In genomic region chr1:178607718-178608408, GRCh38 we compare ENCODE assay signal across 8 cellular contexts.
A peak's percentile ranks its signal among the peaks of the same experiment; 100 is the strongest.
DNase-seq lines count a peak whose midpoint lies in the region; ATAC-seq and TF ChIP-seq lines count a peak whose summit lies in the region.

No MANE protein-coding gene starts in this region.

- no peaks in the 10 kb centered on the region for H3K27me3 ChIP-seq in fibroblast of lung (ENCODE audit: control insufficient read depth, insufficient read depth, low read length)

- no peak overlapping the region for H3K9ac ChIP-seq in fibroblast of lung (ENCODE audit: insufficient read depth, low read length)

- ATAC-seq in GM21526 (IDR thresholded peaks at IDR 0.05; ENCODE audit: low FRiP score, unreplicated experiment), result peak; percentile 31
- ATAC-seq in HG03571 (IDR thresholded peaks at IDR 0.05; ENCODE audit: unreplicated experiment), result peak; percentile 64

- peak overlapping the region; percentile 32 for H3K4me2 ChIP-seq in fibroblast of lung (ENCODE audit: extremely low read depth, insufficient read depth, low read length)

- peaks cover 35% of the 10 kb centered on the region for H3K4me1 ChIP-seq in fibroblast of lung (ENCODE audit: control insufficient read depth, extremely low read depth, insufficient read depth, low read length)

- H3K27ac ChIP-seq in fibroblast of lung (ENCODE audit: insufficient read depth, low read length), result peak overlapping the region; percentile 89

- H3K4me3 ChIP-seq in fibroblast of lung (replicated peaks in 1 of 4; ENCODE audit: control extremely low read depth in 1 of 4, insufficient read depth in 1 of 4, low read depth in 3 of 4, low read length in 4 of 4), result no peak overlapping the region

- DNase-seq in GM10248 (ENCODE audit: extremely low spot score) (peak; percentile 33), fibroblast of lung (ENCODE audit: low read depth in 2 of 2) (peak in 1 of 2 donors; percentile 56), NCI-H2107 treated with DMSO at 0.1 percent for 48 hours (lab: John Stamatoyannopoulos, UW; ENCODE audit: unreplicated experiment) (no peak), NCI-H2081 treated with DMSO at 0.1 percent for 48 hours (lab: John Stamatoyannopoulos, UW) (no peak), T-helper 2 cell (no peak)
- DNase-seq in stimulated activated CD4-positive, alpha-beta T cell treated with anti-CD3 and anti-CD28 coated beads, Interleukin-2, amount 100 ng/mL, for 24 hours, result no peak

- H3K36me3 ChIP-seq in fibroblast of lung (ENCODE audit: control insufficient read depth, insufficient read depth, low read length), result no peaks in the 10 kb centered on the region

- no peaks in the 10 kb centered on the region for H3K79me2 ChIP-seq in fibroblast of lung (ENCODE audit: control insufficient read depth, insufficient read depth, low read length)

- TF ChIP-seq CTCF in GM10248 (IDR thresholded peaks at IDR 0.05; ENCODE audit: control extremely low read depth, extremely low read depth, low read depth, missing control alignments) (no peak), fibroblast of lung (conservative IDR thresholded peaks at IDR 0.05 in 1 of 2, IDR thresholded peaks at IDR 0.05 in 1 of 2; ENCODE audit: low read depth in 1 of 2, low read length in 2 of 2) (no peak)

- H2AFZ ChIP-seq in fibroblast of lung (ENCODE audit: low read length), result no peak overlapping the region

- CTCF ChIA-PET in GM10248 (lab: Yijun Ruan, JAX), result interaction anchor here (1.0 to 1.4 kb wide), 3 partner anchors 9 to 32 kb away, joined by 3 read pairs; no protein-coding TSS in a partner anchor

- POLR2A ChIA-PET in GM10248 (lab: Yijun Ruan, JAX), result no interaction called here

- no peaks in the 10 kb centered on the region for H4K20me1 ChIP-seq in fibroblast of lung (ENCODE audit: control insufficient read depth, extremely low read depth, insufficient read depth, low read length)

- H3K9me3 ChIP-seq in fibroblast of lung (ENCODE audit: control insufficient read depth, insufficient read depth, low read depth, low read length), result no peaks in the 10 kb centered on the region
